Comparison of ENCODE assay signal across 10 cellular contexts in the genomic region with DNA sequence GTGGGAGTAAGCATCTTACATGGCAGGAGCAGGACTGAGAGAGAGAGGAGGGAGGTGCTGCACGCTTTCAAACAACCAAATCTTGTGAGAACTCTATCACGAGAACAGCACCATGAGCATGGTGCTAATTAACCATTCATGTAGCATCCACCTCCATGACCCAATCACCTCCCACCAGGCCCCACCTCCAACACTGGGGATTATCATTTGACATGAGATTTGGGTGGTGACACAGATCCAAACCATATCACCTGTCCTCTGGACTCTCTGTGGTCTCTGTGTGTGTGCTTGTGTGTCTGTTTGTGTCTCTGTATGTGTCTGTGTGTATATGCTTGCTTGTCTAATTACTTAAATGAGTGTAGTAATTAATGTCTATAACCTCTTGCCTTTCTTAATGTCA. TPM values are rescaled to one million over a fixed set of nuclear protein-coding genes. Genes with fewer than 3 reads are reported as not detected.
DNase-seq lines count a peak whose midpoint lies in the region; ATAC-seq and TF ChIP-seq lines count a peak whose summit lies in the region.
"Had no signal": no experiment of that assay in that cellular context is flagged by ENCODE, and none has a peak within 500 bp of the region (broad histone marks: within the 10 kb centered on the region; RNA-seq: fewer than 3 reads in every experiment).

No MANE protein-coding gene starts in this region.

- peak overlapping the region; percentile 28 to 81 (median 74) for H3K4me3 Mint-ChIP-seq in CD4-positive, CD25-positive, alpha-beta regulatory T cell
- H3K4me3 Mint-ChIP-seq in activated B cell treated with CpG ODN at 0.5 μM for 24 hours: peak overlapping the region; percentile 59
- no peak overlapping the region for H3K4me3 Mint-ChIP-seq in Calu3 (ENCODE audit: low read depth, unreplicated experiment)
- no peak overlapping the region for H3K4me3 Mint-ChIP-seq in chondrocyte (ENCODE audit: unreplicated experiment)

- H3K4me1 Mint-ChIP-seq in CD4-positive, CD25-positive, alpha-beta regulatory T cell: peaks cover 5 to 24% (median 9%) of the 10 kb centered on the region in 4 donors
- peaks cover 44% of the 10 kb centered on the region for H3K4me1 Mint-ChIP-seq in activated B cell treated with CpG ODN at 0.5 μM for 24 hours
- H3K4me1 Mint-ChIP-seq in Calu3 (ENCODE audit: low read depth, unreplicated experiment): no peaks in the 10 kb centered on the region
- H3K4me1 Mint-ChIP-seq in chondrocyte (ENCODE audit: low read depth): peaks cover 6% of the 10 kb centered on the region

- H3K4me3 ChIP-seq in CD4-positive, CD25-positive, alpha-beta regulatory T cell (ENCODE audit: low read depth, low read length): peak overlapping the region; percentile 5

- no peaks in the 10 kb centered on the region for H3K36me3 Mint-ChIP-seq in CD4-positive, CD25-positive, alpha-beta regulatory T cell
- no peaks in the 10 kb centered on the region for H3K36me3 Mint-ChIP-seq in activated B cell treated with CpG ODN at 0.5 μM for 24 hours (ENCODE audit: low read depth)
- no peaks in the 10 kb centered on the region for H3K36me3 Mint-ChIP-seq in Calu3 (ENCODE audit: insufficient read depth, unreplicated experiment)
- H3K36me3 Mint-ChIP-seq in chondrocyte (ENCODE audit: low read depth): no peaks in the 10 kb centered on the region
- H3K36me3 Mint-ChIP-seq: CD8-positive, alpha-beta T cell had no signal

- H3K27ac ChIP-seq in CD4-positive, CD25-positive, alpha-beta regulatory T cell (ENCODE audit: insufficient read depth, low read length, poor library complexity, severe bottlenecking): no peak overlapping the region
- H3K27ac ChIP-seq: parathyroid adenoma had no signal

- peaks cover 9% of the 10 kb centered on the region for H3K4me1 ChIP-seq in CD4-positive, CD25-positive, alpha-beta regulatory T cell (ENCODE audit: control insufficient read depth, insufficient read depth, low read length, poor library complexity, severe bottlenecking)
- H3K4me1 ChIP-seq: parathyroid adenoma had no signal

- POLR2A ChIA-PET in activated B cell treated with CpG ODN at 0.5 μM for 24 hours (lab: Charles Lee): interaction anchor here (1.1 to 3.2 kb wide), 14 partner anchors 9 to 568 kb away, joined by 3 to 42 read pairs (median 12); a partner anchor contains a TSS

- H3K9me3 Mint-ChIP-seq in CD4-positive, CD25-positive, alpha-beta regulatory T cell: peaks cover 0 to 1% (median 0%) of the 10 kb centered on the region in 7 donors
- no peaks in the 10 kb centered on the region for H3K9me3 Mint-ChIP-seq in activated B cell treated with CpG ODN at 0.5 μM for 24 hours
- no peaks in the 10 kb centered on the region for H3K9me3 Mint-ChIP-seq in Calu3 (ENCODE audit: low read depth, unreplicated experiment)
- H3K9me3 Mint-ChIP-seq in chondrocyte (ENCODE audit: low read depth): no peaks in the 10 kb centered on the region
- H3K9me3 Mint-ChIP-seq: CD8-positive, alpha-beta T cell had no signal

- no peak for TF ChIP-seq CTCF in activated B cell treated with CpG ODN at 0.5 μM for 24 hours (IDR thresholded peaks at IDR 0.05)
- no peak for TF ChIP-seq CTCF in Calu3 (IDR thresholded peaks at IDR 0.05; ENCODE audit: unreplicated experiment)
- no peak for TF ChIP-seq CTCF in chondrocyte (IDR thresholded peaks at IDR 0.05)

- peak in 1 of 3 donors; percentile 44 for DNase-seq in CD4-positive, CD25-positive, alpha-beta regulatory T cell
- DNase-seq in activated B cell treated with CpG ODN at 0.5 μM for 24 hours (no peak), A172 (ENCODE audit: low spot score) (no peak), NCI-H524 treated with DMSO at 0.1 percent for 48 hours (lab: John Stamatoyannopoulos, UW) (no peak), Calu3 (no peak), chondrocyte (ENCODE audit: low spot score) (no peak)

- ATAC-seq in CD4-positive, CD25-positive, alpha-beta regulatory T cell (ENCODE audit: low read depth in 2 of 2): no peak
- peak; percentile 28 for ATAC-seq in GM19043 (IDR thresholded peaks at IDR 0.05; ENCODE audit: low read depth, unreplicated experiment)
- ATAC-seq in HG02943 (IDR thresholded peaks at IDR 0.05; ENCODE audit: low read depth, unreplicated experiment): peak; percentile 29
- peak; percentile 6 for ATAC-seq in activated B cell treated with CpG ODN at 0.5 μM for 24 hours (ENCODE audit: low read depth)

- no peaks in the 10 kb centered on the region for H3K9me3 ChIP-seq in CD4-positive, CD25-positive, alpha-beta regulatory T cell (ENCODE audit: control insufficient read depth in 2 of 2, low read length in 2 of 2)

- no peaks in the 10 kb centered on the region for H3K27me3 ChIP-seq in CD4-positive, CD25-positive, alpha-beta regulatory T cell (ENCODE audit: control insufficient read depth, insufficient read depth, low read length)

- CTCF ChIA-PET in activated B cell treated with CpG ODN at 0.5 μM for 24 hours (lab: Charles Lee) (interaction anchor here (1.3 to 3.9 kb wide), 3 partner anchors 13 to 21 kb away, joined by 3 to 32 read pairs (median 6); no protein-coding TSS in a partner anchor), Calu3 (lab: Charles Lee) (no interaction called here)

- intact Hi-C loops in activated B cell treated with CpG ODN at 0.5 μM for 24 hours (cut with micrococcal nuclease): loop anchor here (1.0 to 5.0 kb wide), 5 partner anchors 8 to 409 kb away; a partner anchor contains a TSS
- intact Hi-C loops in Calu3 (cut with micrococcal nuclease; ENCODE audit: unreplicated experiment): no loop called here

- H3K27ac Mint-ChIP-seq in CD4-positive, CD25-positive, alpha-beta regulatory T cell: peak overlapping the region; percentile 76 to 94 (median 88)
- H3K27ac Mint-ChIP-seq in activated B cell treated with CpG ODN at 0.5 μM for 24 hours (peak overlapping the region; percentile 94), Calu3 (ENCODE audit: unreplicated experiment) (no peak overlapping the region), chondrocyte (ENCODE audit: unreplicated experiment) (no peak overlapping the region)

- no peaks in the 10 kb centered on the region for H3K27me3 Mint-ChIP-seq in CD4-positive, CD25-positive, alpha-beta regulatory T cell
- H3K27me3 Mint-ChIP-seq in activated B cell treated with CpG ODN at 0.5 μM for 24 hours (no peaks in the 10 kb centered on the region), Calu3 (ENCODE audit: unreplicated experiment) (peaks cover 14% of the 10 kb centered on the region), chondrocyte (ENCODE audit: low read depth) (no peaks in the 10 kb centered on the region)

- no peaks in the 10 kb centered on the region for H3K36me3 ChIP-seq in CD4-positive, CD25-positive, alpha-beta regulatory T cell (ENCODE audit: control insufficient read depth, insufficient read depth, low read length)

- BruUV-seq in Calu3 (replicated peaks; lab: Mats Ljungman, UMichigan): no TSS peak

RNA-seq across cellular contexts. Expression of a gene that starts 31.1 kb away (rescaled TPM):
- 76.2 TPM for total RNA-seq in CD4-positive, CD25-positive, alpha-beta regulatory T cell
- polyA plus RNA-seq in CD4-positive, CD25-positive, alpha-beta regulatory T cell: 100 to 1,000 TPM; 343 to 400 (median 367) TPM
- total RNA-seq in activated B cell treated with CpG ODN at 0.5 μM for 24 hours (200 and 243 TPM in 2 replicates), Calu3 (2022) (85.5 and 101 TPM in 2 replicates), chondrocyte (167 to 218 TPM (median 181 TPM) in 3 replicates)
- total RNA-seq in A172 (2014; rRNA removed; shearing (Covaris generic)): 180 and 223 TPM in 2 replicates

RNA-seq across cellular contexts. Expression of a gene that starts 31.4 kb away (rescaled TPM):
- total RNA-seq in CD4-positive, CD25-positive, alpha-beta regulatory T cell: 17.1 TPM
- polyA plus RNA-seq in CD4-positive, CD25-positive, alpha-beta regulatory T cell: 10 to 100 TPM; 27.1 to 35.2 (median 31.6) TPM
- total RNA-seq in activated B cell treated with CpG ODN at 0.5 μM for 24 hours (51.9 and 54.4 TPM in 2 replicates), Calu3 (2022) (27.0 and 27.1 TPM in 2 replicates), chondrocyte (32.2 to 34.3 TPM (median 33.9 TPM) in 3 replicates)
- 67.8 and 69.5 TPM in 2 replicates for total RNA-seq in A172 (2014; rRNA removed; shearing (Covaris generic))

Comparison
In these comparisons a context has a peak if more than half of its experiments do, and no peak if none do; other contexts are left out.
1. ATAC-seq: peak in GM19043 (single experiment), HG02943 (single experiment) and activated B cell treated with CpG ODN at 0.5 μM for 24 hours (single experiment); none in CD4-positive, CD25-positive, alpha-beta regulatory T cell (0 of 2).
2. H3K27ac Mint-ChIP-seq: peak in CD4-positive, CD25-positive, alpha-beta regulatory T cell (3 of 3) and activated B cell treated with CpG ODN at 0.5 μM for 24 hours (single experiment); none in Calu3 (single experiment) and chondrocyte (single experiment).
3. H3K4me3 Mint-ChIP-seq: peak in CD4-positive, CD25-positive, alpha-beta regulatory T cell (4 of 4) and activated B cell treated with CpG ODN at 0.5 μM for 24 hours (single experiment); none in Calu3 (single experiment) and chondrocyte (single experiment).